Comparison of ENCODE assay signal across 8 cellular contexts in the genomic region with DNA sequence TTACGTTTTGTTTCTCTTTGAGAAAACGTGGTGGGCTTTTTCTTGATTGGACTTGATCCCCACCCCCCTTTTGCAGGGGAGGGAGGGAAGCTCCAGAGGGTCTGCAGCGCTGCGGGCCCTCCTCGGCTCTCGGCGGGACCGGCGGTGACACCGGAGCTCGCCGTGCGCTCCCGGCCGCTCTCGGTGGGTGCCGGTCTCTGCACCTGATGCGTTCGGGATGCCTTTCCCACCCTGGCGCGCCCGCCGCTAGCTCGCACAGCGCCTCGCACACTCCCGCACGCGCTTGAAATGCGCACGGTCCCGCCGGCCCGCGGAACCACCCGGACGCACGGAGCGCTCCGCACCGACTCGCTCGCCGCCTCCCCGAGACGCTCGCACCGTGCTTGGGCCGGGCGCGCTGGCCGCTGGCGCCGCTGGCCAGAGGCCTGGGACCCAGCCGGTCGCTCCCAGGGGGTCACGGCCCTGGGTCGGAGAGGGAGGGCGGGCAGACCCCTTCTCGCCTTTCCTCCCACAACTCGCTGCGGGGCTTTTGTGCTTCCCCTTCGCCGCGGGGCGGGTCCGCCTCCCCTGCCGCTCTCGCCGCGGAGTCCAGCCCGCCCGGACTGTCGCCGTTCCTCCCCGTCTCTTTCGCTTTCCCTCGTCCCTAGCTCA. TPM values are rescaled to one million over a fixed set of nuclear protein-coding genes. Genes with fewer than 3 reads are reported as not detected.
DNase-seq lines count a peak whose midpoint lies in the region; ATAC-seq and TF ChIP-seq lines count a peak whose summit lies in the region.

No MANE protein-coding gene starts in this region.

- intact Hi-C loops in gastrocnemius medialis (cut with DNase I; ENCODE audit: low total_unique reads) = no loop called here

- H4K20me1 ChIP-seq in BLaER1 treated with 17β-estradiol and CSF1 and Interleukin-3, amounts not matched to agents 10 nM and 100 nM = peaks cover 0 to 58% (median 16%) of the 10 kb centered on the region in 11 experiments; a peak in 17 of 22 replicates

- peak overlapping the region; percentile 76 to 93 (median 89) for H3K4me2 ChIP-seq in BLaER1 treated with 17β-estradiol and CSF1 and Interleukin-3, amounts not matched to agents 10 nM and 100 nM

- H3K9me3 ChIP-seq in BLaER1 treated with 17β-estradiol and CSF1 and Interleukin-3, amounts not matched to agents 10 nM and 100 nM (replicated peaks in 1 of 11) = peaks cover 28 to 39% (median 35%) of the 10 kb centered on the region in 11 experiments
- H3K9me3 ChIP-seq in iPS DF 6.9 (ENCODE audit: control insufficient read depth, insufficient read depth, low read length) (no peaks in the 10 kb centered on the region), gastrocnemius medialis (no peaks in the 10 kb centered on the region)

- H3K27ac ChIP-seq in BLaER1 treated with 17β-estradiol and CSF1 and Interleukin-3, amounts not matched to agents 10 nM and 100 nM = no peak overlapping the region
- H3K27ac ChIP-seq in iPS DF 6.9 (ENCODE audit: low read length) (no peak overlapping the region), gastrocnemius medialis (peak overlapping the region; percentile 94 to 99 (median 96))

- peak in 1 of 2 donors; percentile 46 for TF ChIP-seq POLR2A in gastrocnemius medialis (IDR thresholded peaks at IDR 0.05)

- H3K27me3 ChIP-seq in BLaER1 treated with 17β-estradiol and CSF1 and Interleukin-3, amounts not matched to agents 10 nM and 100 nM = peaks cover 67 to 91% (median 78%) of the 10 kb centered on the region in 11 experiments
- H3K27me3 ChIP-seq in iPS DF 6.9 (ENCODE audit: control insufficient read depth, insufficient read depth, low read length) (peaks cover 59% of the 10 kb centered on the region), gastrocnemius medialis (no peaks in the 10 kb centered on the region)

- TF ChIP-seq CTCF in astrocyte of the cerebellum (IDR thresholded peaks at IDR 0.05; ENCODE audit: low read depth, low read length, missing control alignments) = no peak
- TF ChIP-seq CTCF in gastrocnemius medialis (IDR thresholded peaks at IDR 0.05 in 4 of 5, conservative IDR thresholded peaks at IDR 0.05 in 1 of 5) = peak in 1 of 5 experiments; percentile 11
- TF ChIP-seq CTCF in omental fat pad (IDR thresholded peaks at IDR 0.05) = no peak

- H3K9ac ChIP-seq in BLaER1 treated with 17β-estradiol and CSF1 and Interleukin-3, amounts not matched to agents 10 nM and 100 nM = peak overlapping the region in 5 of 11 experiments; percentile 27 to 48 (median 38); a peak in 5 of 22 replicates

- peak overlapping the region; percentile 53 to 69 (median 59) for H3K4me3 ChIP-seq in BLaER1 treated with 17β-estradiol and CSF1 and Interleukin-3, amounts not matched to agents 10 nM and 100 nM
- H3K4me3 ChIP-seq in astrocyte of the cerebellum (ENCODE audit: low read depth, low read length) (peak overlapping the region; percentile 85), iPS DF 6.9 (ENCODE audit: low read length) (peak overlapping the region; percentile 63), gastrocnemius medialis (peak overlapping the region; percentile 68 to 100 (median 82))

- peaks cover 0 to 18% (median 10%) of the 10 kb centered on the region in 10 experiments; a peak in 10 of 20 replicates for H3K4me1 ChIP-seq in BLaER1 treated with 17β-estradiol and CSF1 and Interleukin-3, amounts not matched to agents 10 nM and 100 nM
- H3K4me1 ChIP-seq in iPS DF 6.9 (ENCODE audit: control insufficient read depth, insufficient read depth, low read length) (peaks cover 2% of the 10 kb centered on the region; the same call in 1 of the 2 replicates), gastrocnemius medialis (peaks cover 42 to 59% of the 10 kb centered on the region in 2 donors)

- no peak for ATAC-seq in gastrocnemius medialis
- ATAC-seq in HG02973 (IDR thresholded peaks at IDR 0.05; ENCODE audit: unreplicated experiment) = no peak
- ATAC-seq in HG03280 (IDR thresholded peaks at IDR 0.05; ENCODE audit: unreplicated experiment) = no peak
- ATAC-seq in omental fat pad (ENCODE audit: low FRiP score) = no peak

- WGBS in iPS DF 6.9 (ENCODE audit: insufficient coverage, insufficient read length) = no CpG with 5 or more reads among the region's 78 CpGs

- DNase-seq in KBM-7 (peak; percentile 51), astrocyte of the cerebellum (ENCODE audit: low read depth) (no peak), iPS DF 6.9 (ENCODE audit: low read depth, low spot score) (no peak), gastrocnemius medialis (peak in 1 of 2 donors; percentile 29), omental fat pad (ENCODE audit: low spot score) (no peak)

- in situ Hi-C loops in KBM-7 (cut with MboI; ENCODE audit: low pct_unique_long_range_greater_than_20kb, low sequenced_read_pairs) = no loop called here
- in situ Hi-C loops in astrocyte of the cerebellum (cut with HindIII; ENCODE audit: low sequenced_read_pairs) = loop anchor here (10.0 kb wide), 1 partner anchor 114 kb away; no protein-coding TSS in a partner anchor
- in situ Hi-C loops in gastrocnemius medialis (cut with MboI; ENCODE audit: low sequenced_read_pairs in 4 of 4) = loop anchor here in 3 of 4 donors (5.0 to 10.0 kb wide), 3 partner anchors 114 to 124 kb away; no protein-coding TSS in a partner anchor

- H3K36me3 ChIP-seq in BLaER1 treated with 17β-estradiol and CSF1 and Interleukin-3, amounts not matched to agents 10 nM and 100 nM = no peaks in the 10 kb centered on the region
- no peaks in the 10 kb centered on the region for H3K36me3 ChIP-seq in iPS DF 6.9 (ENCODE audit: control insufficient read depth, insufficient read depth, low read length)
- H3K36me3 ChIP-seq in gastrocnemius medialis = peaks cover 0 to 31% of the 10 kb centered on the region in 2 donors

RNA-seq across cellular contexts. Expression of gene ZBTB16, which starts 1.0 kb away (rescaled TPM):
- 100 to 1,000 TPM; 156 to 250 (median 196) TPM for total RNA-seq in gastrocnemius medialis
- 100 to 1,000 TPM in 3 of 4 donors, 10 to 100 TPM in 1; 82.7 to 375 (median 189) TPM for total RNA-seq in omental fat pad

Comparison
In these comparisons a context has a peak if more than half of its experiments do, and no peak if none do; other contexts are left out.
1. H3K27ac ChIP-seq: peak in gastrocnemius medialis (4 of 4); none in BLaER1 treated with 17β-estradiol and CSF1 and Interleukin-3, amounts not matched to agents 10 nM and 100 nM (0 of 11) and iPS DF 6.9 (single experiment).
2. Peak in every context shown above with its lines, with median percentiles within 50 percentile points of each other: H3K4me3 ChIP-seq.